ENCODE assay signal across 23 cellular contexts in the genomic region with DNA sequence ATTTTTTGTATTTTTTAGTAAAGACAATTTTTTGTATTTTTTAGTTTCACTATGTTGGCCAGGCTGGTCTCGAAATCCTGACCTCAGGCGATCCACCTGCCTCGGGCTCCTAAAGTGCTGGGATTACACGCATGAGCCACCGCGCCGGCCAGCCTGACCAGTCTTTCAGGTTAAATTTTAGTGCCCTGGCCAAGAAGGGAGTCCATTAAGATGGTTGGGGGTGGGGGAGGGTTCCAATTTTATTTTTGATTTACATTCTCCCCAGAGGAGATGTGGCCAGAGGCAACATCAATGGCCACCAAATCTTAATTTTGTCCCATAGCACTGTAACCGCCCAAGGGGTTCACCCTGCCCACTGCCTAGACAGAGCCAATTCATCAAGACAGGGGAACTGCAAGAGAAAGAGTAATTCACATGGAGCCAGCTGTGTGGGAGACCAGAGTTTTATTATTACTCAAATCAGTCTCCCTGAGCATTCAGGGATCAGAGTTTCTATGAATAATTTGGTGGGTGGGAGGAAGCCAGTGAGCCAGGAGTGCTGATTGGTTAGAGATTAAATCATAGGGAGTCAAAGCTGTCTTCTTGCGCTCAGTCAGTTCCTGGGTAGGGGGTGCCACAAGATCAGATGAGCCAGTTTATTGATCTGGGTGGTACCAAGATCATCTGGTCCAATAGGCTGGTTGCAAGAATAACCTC. TPM values are rescaled to one million over a fixed set of nuclear protein-coding genes. Genes with fewer than 3 reads are reported as not detected.
DNase-seq lines count a peak whose midpoint lies in the region; TF ChIP-seq lines count a peak whose summit lies in the region.
"Had no signal": no experiment of that assay in that cellular context is flagged by ENCODE, and none has a peak within 500 bp of the region (broad histone marks: within the 10 kb centered on the region; RNA-seq: fewer than 3 reads in every experiment).

No MANE protein-coding gene starts in this region.

- H3K9me3 ChIP-seq in endodermal cell (ENCODE audit: control insufficient read depth, low read length) = no peaks in the 10 kb centered on the region
- H3K9me3 ChIP-seq: adrenal gland had no signal

- H3K4me3 Mint-ChIP-seq in endodermal cell (peak overlapping the region; percentile 39), osteocyte (ENCODE audit: unreplicated experiment) (no peak overlapping the region)
- H3K4me3 Mint-ChIP-seq: CD8-positive, alpha-beta T cell; mesothelial cell of epicardium; naive thymus-derived CD4-positive, alpha-beta T cell; type B pancreatic cell had no signal

- peak; percentile 31 for DNase-seq in stimulated activated CD4-positive, alpha-beta T cell treated with anti-CD3 and anti-CD28 coated beads, Interleukin-15, amount 100 ng/mL, for 24 hours
- DNase-seq in stimulated activated CD4-positive, alpha-beta T cell treated with anti-CD3 and anti-CD28 coated beads, Interleukin-12 subunit alpha, Interleukin-12 subunit beta, amount 100 ng/mL, for 4 hours = no peak
- peak; percentile 53 for DNase-seq in endodermal cell
- peak; percentile 36 for DNase-seq in stimulated activated CD4-positive, alpha-beta T cell treated with anti-CD3 and anti-CD28 coated beads, Interleukin-4, amount 100 ng/mL, for 24 hours
- no peak for DNase-seq in NK-92 treated with Interleukin-12 subunit alpha and Interleukin-12 subunit beta, amount 100 ng/mL, for 24 hours (lab: John Stamatoyannopoulos, UW)
- DNase-seq in A172 (ENCODE audit: low spot score) = no peak
- DNase-seq in osteocyte (ENCODE audit: extremely low spot score, unreplicated experiment) = no peak
- DNase-seq: adrenal gland; brain microvascular endothelial cell; CD8-positive, alpha-beta T cell; DMS153; effector CD4-positive, alpha-beta T cell; foreskin keratinocyte; left ventricle myocardium superior; naive thymus-derived CD4-positive, alpha-beta T cell; NCI-H1436 treated with DMSO at 0.1 percent for 48 hours; NCI-H2107; NCI-H446; T-helper 9 cell had no signal

- peaks cover 14% of the 10 kb centered on the region for H3K36me3 Mint-ChIP-seq in endodermal cell (ENCODE audit: low read depth)
- H3K36me3 Mint-ChIP-seq in osteocyte (ENCODE audit: unreplicated experiment) = peaks cover 2% of the 10 kb centered on the region

- WGBS in endodermal cell (ENCODE audit: insufficient coverage in 1 of 2, insufficient read length in 1 of 2), 2 experiments = 82 to 86% methylated on average over 4 to 9 of the region's 9 CpGs

- TF ChIP-seq EP300 in Ishikawa (IDR thresholded peaks at IDR 0.05; ENCODE audit: borderline replicate concordance) = no peak

- no peaks in the 10 kb centered on the region for H3K27me3 ChIP-seq in endodermal cell (ENCODE audit: control insufficient read depth, insufficient read depth, low read length, poor library complexity, severe bottlenecking)
- H3K27me3 ChIP-seq: adrenal gland, brain microvascular endothelial cell, foreskin keratinocyte had no signal

- no peak for TF ChIP-seq RAD21 in Ishikawa (IDR thresholded peaks at IDR 0.05; ENCODE audit: low read depth)

- H3K4me1 ChIP-seq in endodermal cell (ENCODE audit: control insufficient read depth, insufficient read depth, low read length) = no peaks in the 10 kb centered on the region
- H3K4me1 ChIP-seq: foreskin keratinocyte had no signal

- H3K9ac ChIP-seq in endodermal cell (ENCODE audit: extremely low read depth, low read length, poor library complexity, severe bottlenecking) = no peak overlapping the region
- H3K9ac ChIP-seq: KMS-11 had no signal

- TF ChIP-seq CTCF in endodermal cell (conservative IDR thresholded peaks at IDR 0.05) = no peak
- no peak for TF ChIP-seq CTCF in osteocyte (IDR thresholded peaks at IDR 0.05)

- H3K36me3 ChIP-seq in endodermal cell (ENCODE audit: control insufficient read depth, insufficient read depth, low read length) = peaks cover 23% of the 10 kb centered on the region
- H3K36me3 ChIP-seq: adrenal gland, brain microvascular endothelial cell had no signal

- H3K27me3 Mint-ChIP-seq in endodermal cell (ENCODE audit: insufficient read depth) (no peaks in the 10 kb centered on the region), osteocyte (ENCODE audit: unreplicated experiment) (no peaks in the 10 kb centered on the region)
- H3K27me3 Mint-ChIP-seq: naive thymus-derived CD4-positive, alpha-beta T cell; type B pancreatic cell had no signal

- H3K4me1 Mint-ChIP-seq in endodermal cell (peaks cover 51% of the 10 kb centered on the region), osteocyte (ENCODE audit: unreplicated experiment) (peaks cover 15% of the 10 kb centered on the region)

- H3K9me3 Mint-ChIP-seq in endodermal cell = no peaks in the 10 kb centered on the region
- peaks cover 3% of the 10 kb centered on the region for H3K9me3 Mint-ChIP-seq in osteocyte (ENCODE audit: unreplicated experiment)
- H3K9me3 Mint-ChIP-seq: CD8-positive, alpha-beta T cell; naive thymus-derived CD4-positive, alpha-beta T cell had no signal

- H3K27ac Mint-ChIP-seq in endodermal cell (peak overlapping the region; percentile 14), osteocyte (ENCODE audit: unreplicated experiment) (no peak overlapping the region)
- H3K27ac Mint-ChIP-seq: CD8-positive, alpha-beta T cell; mesothelial cell of epicardium; naive thymus-derived CD4-positive, alpha-beta T cell had no signal

- H3K4me3 ChIP-seq in endodermal cell (ENCODE audit: low read length) = no peak overlapping the region
- H3K4me3 ChIP-seq: adrenal gland had no signal

- H3K27ac ChIP-seq in endodermal cell (ENCODE audit: low read depth, low read length) = no peak overlapping the region
- H3K27ac ChIP-seq: adrenal gland, brain microvascular endothelial cell, foreskin keratinocyte, KMS-11 had no signal

TF ChIP-seq in Ishikawa, 13 proteins besides CTCF, POLR2A, EP300 and RAD21:
- TF ChIP-seq, protein P1, sequence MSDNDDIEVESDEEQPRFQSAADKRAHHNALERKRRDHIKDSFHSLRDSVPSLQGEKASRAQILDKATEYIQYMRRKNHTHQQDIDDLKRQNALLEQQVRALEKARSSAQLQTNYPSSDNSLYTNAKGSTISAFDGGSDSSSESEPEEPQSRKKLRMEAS (IDR thresholded peaks at IDR 0.05) = no peak
- TF ChIP-seq NFIC (IDR thresholded peaks at IDR 0.05) = peak; percentile 61; the same call in 1 of the 2 replicates

RNA-seq across cellular contexts. Expression of a gene that starts 24.7 kb away (rescaled TPM):
- total RNA-seq in endodermal cell (100 to 1,000 TPM; 415 to 454 TPM), osteocyte (164 and 168 TPM in 2 replicates)
- polyA plus RNA-seq in endodermal cell (2013, experiment 1 of 2) = 247 TPM
- 251 TPM for polyA plus RNA-seq in endodermal cell (2013, experiment 2 of 2)
- 310 and 576 TPM in 2 replicates for total RNA-seq in A172 (2014; rRNA removed; shearing (Covaris generic))

Comparison
In these comparisons a context has a peak if more than half of its experiments do, and no peak if none do; other contexts are left out.
1. DNase-seq: peak in stimulated activated CD4-positive, alpha-beta T cell treated with anti-CD3 and anti-CD28 coated beads, Interleukin-15, amount 100 ng/mL, for 24 hours (single experiment), endodermal cell (single experiment) and stimulated activated CD4-positive, alpha-beta T cell treated with anti-CD3 and anti-CD28 coated beads, Interleukin-4, amount 100 ng/mL, for 24 hours (single experiment); none in stimulated activated CD4-positive, alpha-beta T cell treated with anti-CD3 and anti-CD28 coated beads, Interleukin-12 subunit alpha, Interleukin-12 subunit beta, amount 100 ng/mL, for 4 hours (single experiment), NK-92 treated with Interleukin-12 subunit alpha and Interleukin-12 subunit beta, amount 100 ng/mL, for 24 hours (single experiment), A172 (single experiment) and osteocyte (single experiment).